In genomic region chr4:18319456-18319855, GRCh38 we compare ENCODE assay signal across 18 cellular contexts.
"Had no signal": no experiment of that assay in that cellular context is flagged by ENCODE, and none has a peak within 500 bp of the region (broad histone marks: within the 10 kb centered on the region; RNA-seq: fewer than 3 reads in every experiment).

No MANE protein-coding gene starts in this region.

- H3K9me3 ChIP-seq: body of pancreas, prostate gland, sigmoid colon had no signal

- ATAC-seq: activated CD4-positive, alpha-beta T cell treated with anti-CD3 and anti-CD28 coated beads for 36 hours; activated CD8-positive, alpha-beta T cell treated with anti-CD3 and anti-CD28 coated beads for 36 hours; activated T-cell treated with anti-CD3 and anti-CD28 coated beads, Interleukin-2, amount 50 U/mL, for 72 hours; foreskin keratinocyte; naive thymus-derived CD8-positive, alpha-beta T cell had no signal

- H3K4me3 ChIP-seq: body of pancreas, prostate gland, sigmoid colon, SJSA1 had no signal

- H3K27me3 ChIP-seq: body of pancreas, foreskin keratinocyte, SJSA1 had no signal

- H3K27ac Mint-ChIP-seq: activated CD4-positive, alpha-beta T cell treated with anti-CD3 and anti-CD28 coated beads for 36 hours; activated CD8-positive, alpha-beta T cell treated with anti-CD3 and anti-CD28 coated beads for 36 hours; activated T-cell treated with anti-CD3 and anti-CD28 coated beads, Interleukin-2, amount 50 U/mL, for 72 hours; dendritic cell treated with granulocyte-macrophage colony-stimulating factor and Interleukin-4, amounts not matched to agents 40 ng/mL and 50 ng/mL, for 4 days; naive thymus-derived CD8-positive, alpha-beta T cell; type B pancreatic cell had no signal

- H3K4me3 Mint-ChIP-seq: activated CD4-positive, alpha-beta T cell treated with anti-CD3 and anti-CD28 coated beads for 36 hours; activated CD8-positive, alpha-beta T cell treated with anti-CD3 and anti-CD28 coated beads for 36 hours; activated T-cell treated with anti-CD3 and anti-CD28 coated beads, Interleukin-2, amount 50 U/mL, for 72 hours; dendritic cell treated with granulocyte-macrophage colony-stimulating factor and Interleukin-4, amounts not matched to agents 40 ng/mL and 50 ng/mL, for 4 days; naive thymus-derived CD8-positive, alpha-beta T cell; type B pancreatic cell had no signal

- H3K4me1 ChIP-seq: foreskin keratinocyte, prostate gland, sigmoid colon, SJSA1 had no signal

- H3K4me1 Mint-ChIP-seq: activated CD4-positive, alpha-beta T cell treated with anti-CD3 and anti-CD28 coated beads for 36 hours; naive thymus-derived CD8-positive, alpha-beta T cell had no signal

- DNase-seq: activated CD4-positive, alpha-beta T cell treated with anti-CD3 and anti-CD28 coated beads for 36 hours; activated CD8-positive, alpha-beta memory T cell treated with anti-CD3 and anti-CD28 coated beads, Interleukin-2, amount 50 U/mL, for 4 hours; activated CD8-positive, alpha-beta T cell treated with anti-CD3 and anti-CD28 coated beads for 36 hours; activated gamma-delta T cell treated with Interleukin-2 at 50 U/mL for 16 hours; activated T-cell treated with anti-CD3 and anti-CD28 coated beads, Interleukin-2, amount 50 U/mL, for 72 hours; mammary epithelial cell; naive thymus-derived CD8-positive, alpha-beta T cell; occipital lobe; sigmoid colon; stimulated activated CD4-positive, alpha-beta T cell treated with anti-CD3 and anti-CD28 coated beads, Interleukin-12 subunit alpha, Interleukin-12 subunit beta, amount 100 ng/mL, for 4 hours; stimulated activated naive CD4-positive, alpha-beta T cell; T1000 had no signal

- H3K27ac ChIP-seq: foreskin keratinocyte, prostate gland, sigmoid colon, SJSA1 had no signal

- H3K36me3 Mint-ChIP-seq: naive thymus-derived CD8-positive, alpha-beta T cell; type B pancreatic cell had no signal

- H3K9me3 Mint-ChIP-seq: activated CD8-positive, alpha-beta T cell treated with anti-CD3 and anti-CD28 coated beads for 36 hours; type B pancreatic cell had no signal

- H3K36me3 ChIP-seq: prostate gland, sigmoid colon, SJSA1 had no signal
